Comparison of ENCODE assay signal across 1 cellular context in the genomic region with DNA sequence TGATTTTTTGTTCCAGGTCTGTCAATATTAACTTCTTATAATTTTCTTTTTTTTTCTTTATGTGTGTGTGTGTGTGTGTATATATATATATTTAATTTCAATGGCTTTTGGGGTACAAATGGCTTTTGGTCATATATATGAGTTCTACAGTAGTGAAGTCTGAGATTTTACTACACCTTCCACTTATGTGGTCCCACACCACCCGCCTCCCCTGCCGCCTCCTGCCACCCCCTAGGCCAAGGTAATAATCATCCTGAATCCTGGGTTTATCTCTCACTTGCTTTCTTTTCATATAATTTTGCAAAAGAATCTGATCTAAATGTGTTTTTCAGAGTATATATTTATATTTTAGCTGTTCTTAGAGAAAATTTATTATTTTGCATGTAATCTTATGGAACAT.
TF ChIP-seq lines count a peak whose summit lies in the region.

No MANE protein-coding gene starts in this region.

TF ChIP-seq in IMR-90, 13 proteins besides CTCF, POLR2A, EP300 and RAD21:
- TF ChIP-seq MXI1 (IDR thresholded peaks at IDR 0.05; ENCODE audit: borderline replicate concordance, low read depth, low read length) (no peak), MAFK (IDR thresholded peaks at IDR 0.05; ENCODE audit: low read depth, low read length) (no peak), BHLHE40 (IDR thresholded peaks at IDR 0.05; ENCODE audit: low read depth, low read length) (no peak), MAZ (IDR thresholded peaks at IDR 0.05; ENCODE audit: borderline replicate concordance, low read depth, low read length) (no peak), SMC3 (IDR thresholded peaks at IDR 0.05; ENCODE audit: low read depth, low read length) (no peak), FOS (IDR thresholded peaks at IDR 0.05; ENCODE audit: low read depth, low read length) (no peak), CHD1 (IDR thresholded peaks at IDR 0.05; ENCODE audit: low read depth, low read length) (no peak; the same call in 1 of the 2 replicates), RCOR1 (IDR thresholded peaks at IDR 0.05; ENCODE audit: insufficient replicate concordance, low read length) (no peak), CEBPB (IDR thresholded peaks at IDR 0.05; ENCODE audit: low read depth, low read length) (no peak)
